8 cellular contexts compared by ENCODE assay signal in the genomic region with DNA sequence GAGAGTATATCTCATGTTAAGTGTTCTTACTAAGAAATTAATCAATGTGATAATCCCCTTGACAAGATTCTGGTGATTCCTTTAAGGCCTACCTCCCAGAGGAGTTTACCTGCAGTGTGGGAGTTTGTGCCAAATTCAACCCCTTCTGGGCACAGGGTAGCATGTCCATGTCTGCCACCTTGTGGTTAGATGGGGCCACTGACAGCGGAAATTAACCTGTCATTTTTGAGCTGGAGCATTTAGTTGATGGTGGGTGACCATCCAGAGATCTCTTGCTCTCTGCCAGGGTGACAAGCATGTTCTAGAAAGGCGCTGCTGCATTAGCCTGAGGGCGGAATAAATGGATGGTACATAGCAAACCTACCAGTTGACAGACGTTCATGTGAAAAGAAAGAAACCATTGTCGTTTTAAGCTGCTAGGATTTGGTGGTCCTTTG.
DNase-seq lines count a peak whose midpoint lies in the region; ATAC-seq, FAIRE-seq and TF ChIP-seq lines count a peak whose summit lies in the region.

No MANE protein-coding gene starts in this region.

- peak; percentile 85 for FAIRE-seq in HTR-8/SVneo (lab: Jason Lieb, UNC)

- H3K4me1 ChIP-seq in heart right ventricle = no peaks in the 10 kb centered on the region

- ATAC-seq in GM21529 (IDR thresholded peaks at IDR 0.05; ENCODE audit: unreplicated experiment) = peak; percentile 92
- ATAC-seq in heart right ventricle = peak in 2 of 8 donors; percentile 27 to 47

- H3K27ac ChIP-seq in RWPE1 (no peak overlapping the region), heart right ventricle (no peak overlapping the region)

- CTCF ChIA-PET in RWPE1 (lab: Yijun Ruan, JAX) = interaction anchor here (0.6 to 2.4 kb wide), 17 partner anchors 9 to 832 kb away, joined by 3 to 19 read pairs (median 3); a partner anchor contains a TSS

- POLR2A ChIA-PET in RWPE1 (lab: Yijun Ruan, JAX; ENCODE audit: low non-redundant PET) = no interaction called here

- TF ChIP-seq CTCF in RWPE1 (conservative IDR thresholded peaks at IDR 0.05; ENCODE audit: low read depth) (peak; percentile 83), heart right ventricle (IDR thresholded peaks at IDR 0.05) (peak; percentile 36 to 72 (median 63))

- no peaks in the 10 kb centered on the region for H3K27me3 ChIP-seq in heart right ventricle

- DNase-seq in ELR (ENCODE audit: low read depth) (peak; percentile 58), HTR-8/SVneo (ENCODE audit: insufficient read length, low spot score) (peak; percentile 43), RWPE1 (ENCODE audit: low spot score) (peak; percentile 60), heart right ventricle (peak; percentile 8 to 18), cortex of kidney (lab: John Stamatoyannopoulos, UW) (no peak)
- DNase-seq in activated naive CD4-positive, alpha-beta T cell (lab: John Stamatoyannopoulos, UW) = peak in 3 of 4 experiments; percentile 1 to 34 (median 6)
- DNase-seq in stimulated activated CD4-positive, alpha-beta T cell treated with anti-CD3 and anti-CD28 coated beads, Interleukin-12 subunit alpha, Interleukin-12 subunit beta, amount 100 ng/mL, for 48 hours (ENCODE audit: low read depth in 2 of 3, low spot score in 1 of 3) = peak; percentile 12 to 49 (median 23)

- no peaks in the 10 kb centered on the region for H3K9me3 ChIP-seq in heart right ventricle

- no peak overlapping the region for H3K4me3 ChIP-seq in heart right ventricle

- WGBS in heart right ventricle, 2 donors = 17 to 20% methylated on average over 5 of the region's 5 CpGs

- no peaks in the 10 kb centered on the region for H3K36me3 ChIP-seq in heart right ventricle

- intact Hi-C loops in heart right ventricle (cut with DNase I) = loop anchor here in 9 of 10 donors (2.0 to 10.0 kb wide), 3 partner anchors 200 to 202 kb away; no protein-coding TSS in a partner anchor
